Comparison of ENCODE assay signal across 12 cellular contexts in genomic region chr6:122116912-122117663, GRCh38.
"Had no signal": no experiment of that assay in that cellular context is flagged by ENCODE, and none has a peak within 500 bp of the region (broad histone marks: within the 10 kb centered on the region; RNA-seq: fewer than 3 reads in every experiment).

No MANE protein-coding gene starts in this region.

- H3K4me3 ChIP-seq: thoracic aorta had no signal

- DNase-seq: activated CD4-positive, alpha-beta memory T cell treated with anti-CD3 and anti-CD28 coated beads for 36 hours; activated naive CD4-positive, alpha-beta T cell treated with anti-CD3 and anti-CD28 coated beads, Interleukin-2, amount 10 ng/mL, durations not matched to agents 7 days and 5 days; activated T-cell treated with anti-CD3 and anti-CD28 coated beads, Interleukin-2, amount 50 U/mL, for 24 hours; caudate nucleus; foreskin keratinocyte; nucleus accumbens; right cardiac atrium; T-helper 1 cell; T1000 had no signal

- ATAC-seq: foreskin keratinocyte; natural killer cell treated with Interleukin-12 subunit alpha and Interleukin-12 subunit beta and Interleukin-15 and Interleukin-18, amount 100 ng/mL, for 72 hours; SK-N-SH treated with all-trans-retinoic acid at 6 μM for 48 hours had no signal

- H3K36me3 ChIP-seq: thoracic aorta had no signal

- H3K27ac ChIP-seq: foreskin keratinocyte, thoracic aorta had no signal

- H3K27me3 ChIP-seq: foreskin keratinocyte had no signal

- H3K4me1 ChIP-seq: foreskin keratinocyte had no signal

- H3K9me3 ChIP-seq: thoracic aorta had no signal
